9 cellular contexts compared by ENCODE assay signal in genomic region chr9:129491486-129491855, GRCh38.
A peak's percentile ranks its signal among the peaks of the same experiment; 100 is the strongest.
DNase-seq lines count a peak whose midpoint lies in the region; ATAC-seq lines count a peak whose summit lies in the region.
"Had no signal": no experiment of that assay in that cellular context is flagged by ENCODE, and none has a peak within 500 bp of the region (broad histone marks: within the 10 kb centered on the region; RNA-seq: fewer than 3 reads in every experiment).

No MANE protein-coding gene starts in this region.

- H3K27me3 Mint-ChIP-seq in stimulated activated naive CD8-positive, alpha-beta T cell treated with anti-CD3 and anti-CD28 coated beads, Interleukin-15, amount 100 ng/mL, for 72 hours = no peaks in the 10 kb centered on the region
- H3K27me3 Mint-ChIP-seq: activated CD8-positive, alpha-beta memory T cell treated with anti-CD3 and anti-CD28 coated beads, Interleukin-2, amount 10 ng/mL, durations not matched to agents 7 days and 5 days had no signal

- H3K4me3 Mint-ChIP-seq in stimulated activated naive CD8-positive, alpha-beta T cell treated with anti-CD3 and anti-CD28 coated beads, Interleukin-15, amount 100 ng/mL, for 72 hours = peak overlapping the region; percentile 88 to 92

- DNase-seq in Kasumi-1 (lab: John Stamatoyannopoulos, UW) (peak; percentile 32 to 38), left colon (peak; percentile 35 to 80), T1000 (lab: John Stamatoyannopoulos, UW) (no peak), KG1 (lab: John Stamatoyannopoulos, UW) (no peak)
- no peak for DNase-seq in stimulated activated naive CD8-positive, alpha-beta T cell treated with anti-CD3 and anti-CD28 coated beads, Interleukin-15, amount 100 ng/mL, for 72 hours
- no peak for DNase-seq in stimulated activated CD4-positive, alpha-beta T cell treated with anti-CD3 and anti-CD28 coated beads, Interleukin-4, amount 100 ng/mL, for 1 hour
- DNase-seq: activated CD8-positive, alpha-beta memory T cell treated with anti-CD3 and anti-CD28 coated beads, Interleukin-2, amount 10 ng/mL, durations not matched to agents 7 days and 5 days had no signal

- H3K27ac ChIP-seq in angular gyrus (ENCODE audit: low read depth, low read length) = peak overlapping the region; percentile 98

- H3K9me3 Mint-ChIP-seq in stimulated activated naive CD8-positive, alpha-beta T cell treated with anti-CD3 and anti-CD28 coated beads, Interleukin-15, amount 100 ng/mL, for 72 hours = no peaks in the 10 kb centered on the region

- intact Hi-C loops in left colon (cut with DNase I, micrococcal nuclease) = loop anchor here (5.0 to 10.0 kb wide), 5 partner anchors 77 to 347 kb away; partner anchors contain the start of gene IER5L (in 1 of the 2)

- ATAC-seq in left colon (no peak), HG02970 (IDR thresholded peaks at IDR 0.05; ENCODE audit: low FRiP score, unreplicated experiment) (no peak)
- no peak for ATAC-seq in stimulated activated naive CD8-positive, alpha-beta T cell treated with anti-CD3 and anti-CD28 coated beads, Interleukin-15, amount 100 ng/mL, for 72 hours
- ATAC-seq: activated CD8-positive, alpha-beta memory T cell treated with anti-CD3 and anti-CD28 coated beads, Interleukin-2, amount 10 ng/mL, durations not matched to agents 7 days and 5 days had no signal

- peaks cover 70% of the 10 kb centered on the region for H3K4me1 Mint-ChIP-seq in stimulated activated naive CD8-positive, alpha-beta T cell treated with anti-CD3 and anti-CD28 coated beads, Interleukin-15, amount 100 ng/mL, for 72 hours

- peak overlapping the region in 1 of 2 donors; percentile 38 for H3K27ac Mint-ChIP-seq in stimulated activated naive CD8-positive, alpha-beta T cell treated with anti-CD3 and anti-CD28 coated beads, Interleukin-15, amount 100 ng/mL, for 72 hours

Comparison
In these comparisons a context has a peak if more than half of its experiments do, and no peak if none do; other contexts are left out.
1. DNase-seq: peak in Kasumi-1 (2 of 2) and left colon (2 of 2); none in stimulated activated naive CD8-positive, alpha-beta T cell treated with anti-CD3 and anti-CD28 coated beads, Interleukin-15, amount 100 ng/mL, for 72 hours (0 of 2), T1000 (single experiment), KG1 (single experiment) and stimulated activated CD4-positive, alpha-beta T cell treated with anti-CD3 and anti-CD28 coated beads, Interleukin-4, amount 100 ng/mL, for 1 hour (single experiment).